Comparison of ENCODE assay signal across 1 cellular context in genomic region chr11:43504316-43504950, GRCh38.
TF ChIP-seq lines count a peak whose summit lies in the region.

No MANE protein-coding gene starts in this region.

TF ChIP-seq in Ishikawa, 13 proteins besides CTCF, POLR2A, EP300 and RAD21 (continued from another document):
- no peak for TF ChIP-seq CREB1 (IDR thresholded peaks at IDR 0.05; ENCODE audit: low read depth)
- no peak for TF ChIP-seq EGR1 (IDR thresholded peaks at IDR 0.05)
